In genomic region chr13:36163303-36163702, GRCh38 we compare ENCODE assay signal across 13 cellular contexts. TPM values are rescaled to one million over a fixed set of nuclear protein-coding genes. Genes with fewer than 3 reads are reported as not detected.
DNase-seq lines count a peak whose midpoint lies in the region; ATAC-seq and TF ChIP-seq lines count a peak whose summit lies in the region.
"Had no signal": no experiment of that assay in that cellular context is flagged by ENCODE, and none has a peak within 500 bp of the region (broad histone marks: within the 10 kb centered on the region; RNA-seq: fewer than 3 reads in every experiment).

No MANE protein-coding gene starts in this region.

- no peak for ATAC-seq in HG03432 (IDR thresholded peaks at IDR 0.05; ENCODE audit: unreplicated experiment)

- H3K9me3 Mint-ChIP-seq in type B pancreatic cell = no peaks in the 10 kb centered on the region

- H3K27ac ChIP-seq in osteoblast (ENCODE audit: low read depth, low read length) = peak overlapping the region; percentile 39
- H3K27ac ChIP-seq: 22Rv1 had no signal

- no peak overlapping the region for H3K4me3 Mint-ChIP-seq in type B pancreatic cell
- H3K4me3 Mint-ChIP-seq: activated CD4-positive, alpha-beta T cell treated with anti-CD3 and anti-CD28 coated beads, Interleukin-2, amount 10 ng/mL, durations not matched to agents 7 days and 5 days had no signal

- DNase-seq in DMS 273 (lab: John Stamatoyannopoulos, UW; ENCODE audit: unreplicated experiment) (peak; percentile 11), DMS 273 treated with DMSO at 0.1 percent for 48 hours (lab: John Stamatoyannopoulos, UW) (no peak), NCI-H2227 treated with DMSO at 0.1 percent for 48 hours (lab: John Stamatoyannopoulos, UW) (peak; percentile 52), astrocyte of the hippocampus (ENCODE audit: low read depth, low spot score) (peak; percentile 89), osteoblast (ENCODE audit: insufficient read length, low spot score, missing footprints) (no peak), type B pancreatic cell (ENCODE audit: extremely low spot score, unreplicated experiment) (no peak)
- no peak for DNase-seq in activated CD8-positive, alpha-beta memory T cell treated with anti-CD3 and anti-CD28 coated beads, Interleukin-2, amount 50 U/mL, for 48 hours
- DNase-seq: activated CD4-positive, alpha-beta T cell treated with anti-CD3 and anti-CD28 coated beads, Interleukin-2, amount 10 ng/mL, durations not matched to agents 7 days and 5 days; activated naive CD4-positive, alpha-beta T cell treated with anti-CD3 and anti-CD28 coated beads, Interleukin-2, amount 50 U/mL, for 16 hours; stimulated activated naive CD4-positive, alpha-beta T cell had no signal

- no peaks in the 10 kb centered on the region for H3K36me3 ChIP-seq in osteoblast (ENCODE audit: insufficient read depth, low read length)

- H3K27ac Mint-ChIP-seq in type B pancreatic cell = no peak overlapping the region
- H3K27ac Mint-ChIP-seq: activated CD4-positive, alpha-beta T cell treated with anti-CD3 and anti-CD28 coated beads, Interleukin-2, amount 10 ng/mL, durations not matched to agents 7 days and 5 days had no signal

- no peaks in the 10 kb centered on the region for H3K79me2 ChIP-seq in osteoblast (ENCODE audit: insufficient read depth, low read length)

- no peak overlapping the region for H2AFZ ChIP-seq in osteoblast (ENCODE audit: low read length)

- no peaks in the 10 kb centered on the region for H4K20me1 ChIP-seq in osteoblast (ENCODE audit: insufficient read depth, low read length)

- H3K4me3 ChIP-seq in osteoblast (ENCODE audit: insufficient read depth, low read length) = no peak overlapping the region

- H3K4me2 ChIP-seq in osteoblast (ENCODE audit: insufficient read depth, low read length) = peak overlapping the region; percentile 51

- H3K9me3 ChIP-seq in osteoblast (ENCODE audit: low read depth, low read length) = no peaks in the 10 kb centered on the region

- H3K4me1 Mint-ChIP-seq in type B pancreatic cell (ENCODE audit: unreplicated experiment) = peaks cover 20% of the 10 kb centered on the region
- H3K4me1 Mint-ChIP-seq: activated CD4-positive, alpha-beta T cell treated with anti-CD3 and anti-CD28 coated beads, Interleukin-2, amount 10 ng/mL, durations not matched to agents 7 days and 5 days had no signal

- peaks cover 5% of the 10 kb centered on the region for H3K27me3 Mint-ChIP-seq in type B pancreatic cell
- H3K27me3 Mint-ChIP-seq: activated CD4-positive, alpha-beta T cell treated with anti-CD3 and anti-CD28 coated beads, Interleukin-2, amount 10 ng/mL, durations not matched to agents 7 days and 5 days had no signal

- peaks cover 2% of the 10 kb centered on the region for H3K27me3 ChIP-seq in osteoblast (ENCODE audit: insufficient read depth, low read length)

- peaks cover 21% of the 10 kb centered on the region for H3K4me1 ChIP-seq in osteoblast (ENCODE audit: insufficient read depth, low read length)

- no peaks in the 10 kb centered on the region for H3K36me3 Mint-ChIP-seq in type B pancreatic cell

- TF ChIP-seq CTCF in osteoblast (IDR thresholded peaks at IDR 0.05; ENCODE audit: extremely low read depth, low read depth, low read length) (no peak), type B pancreatic cell (conservative IDR thresholded peaks at IDR 0.05) (no peak)

RNA-seq across cellular contexts. Expression of gene DCLK1, which starts 32.1 kb away (rescaled TPM):
- total RNA-seq in osteoblast (132 TPM in 2 replicates), type B pancreatic cell (ENCODE audit: low replicate concordance) (11.4 and 47.1 TPM in 2 replicates)
- total RNA-seq: activated CD4-positive, alpha-beta T cell treated with anti-CD3 and anti-CD28 coated beads, Interleukin-2, amount 10 ng/mL, durations not matched to agents 7 days and 5 days had no signal

RNA-seq across cellular contexts. Expression of gene SOHLH2, which starts 51.1 kb away (rescaled TPM):
- total RNA-seq in osteoblast = 1.5 and 2.2 TPM in 2 replicates
- 0.77 TPM in 1 of 2 replicates, not detected in the other for total RNA-seq in type B pancreatic cell (ENCODE audit: low replicate concordance)
- total RNA-seq: activated CD4-positive, alpha-beta T cell treated with anti-CD3 and anti-CD28 coated beads, Interleukin-2, amount 10 ng/mL, durations not matched to agents 7 days and 5 days; SK-MEL-5 had no signal

Comparison
In these comparisons a context has a peak if more than half of its experiments do, and no peak if none do; other contexts are left out.
1. DNase-seq: peak in DMS 273 (single experiment), NCI-H2227 treated with DMSO at 0.1 percent for 48 hours (single experiment) and astrocyte of the hippocampus (single experiment); none in DMS 273 treated with DMSO at 0.1 percent for 48 hours (single experiment), osteoblast (single experiment), type B pancreatic cell (single experiment) and activated CD8-positive, alpha-beta memory T cell treated with anti-CD3 and anti-CD28 coated beads, Interleukin-2, amount 50 U/mL, for 48 hours (single experiment).